Comparison of ENCODE assay signal across 10 cellular contexts in genomic region chr4:170538821-170539473, GRCh38.
"Had no signal": no experiment of that assay in that cellular context is flagged by ENCODE, and none has a peak within 500 bp of the region (broad histone marks: within the 10 kb centered on the region; RNA-seq: fewer than 3 reads in every experiment).

No MANE protein-coding gene starts in this region.

- H3K4me2 ChIP-seq: KMS-11 had no signal

- H3K27ac ChIP-seq: GM23248, HL-60, KMS-11 had no signal

- H3K27me3 Mint-ChIP-seq: IgD-negative memory B cell had no signal

- H3K27ac Mint-ChIP-seq: H9, IgD-negative memory B cell had no signal

- H3K4me3 ChIP-seq: GM23248 had no signal

- FAIRE-seq: H1, H54, HepG2 had no signal

- H2AFZ ChIP-seq: GM23248 had no signal

- H3K36me3 Mint-ChIP-seq: IgD-negative memory B cell had no signal

- ATAC-seq: HepG2 had no signal

- H3K4me3 Mint-ChIP-seq: H9, IgD-negative memory B cell had no signal

- H3K4me1 Mint-ChIP-seq: H9, IgD-negative memory B cell had no signal

- DNase-seq: GM23248, H9, HCEC 1CT, KBM-7 had no signal
